In the genomic region with DNA sequence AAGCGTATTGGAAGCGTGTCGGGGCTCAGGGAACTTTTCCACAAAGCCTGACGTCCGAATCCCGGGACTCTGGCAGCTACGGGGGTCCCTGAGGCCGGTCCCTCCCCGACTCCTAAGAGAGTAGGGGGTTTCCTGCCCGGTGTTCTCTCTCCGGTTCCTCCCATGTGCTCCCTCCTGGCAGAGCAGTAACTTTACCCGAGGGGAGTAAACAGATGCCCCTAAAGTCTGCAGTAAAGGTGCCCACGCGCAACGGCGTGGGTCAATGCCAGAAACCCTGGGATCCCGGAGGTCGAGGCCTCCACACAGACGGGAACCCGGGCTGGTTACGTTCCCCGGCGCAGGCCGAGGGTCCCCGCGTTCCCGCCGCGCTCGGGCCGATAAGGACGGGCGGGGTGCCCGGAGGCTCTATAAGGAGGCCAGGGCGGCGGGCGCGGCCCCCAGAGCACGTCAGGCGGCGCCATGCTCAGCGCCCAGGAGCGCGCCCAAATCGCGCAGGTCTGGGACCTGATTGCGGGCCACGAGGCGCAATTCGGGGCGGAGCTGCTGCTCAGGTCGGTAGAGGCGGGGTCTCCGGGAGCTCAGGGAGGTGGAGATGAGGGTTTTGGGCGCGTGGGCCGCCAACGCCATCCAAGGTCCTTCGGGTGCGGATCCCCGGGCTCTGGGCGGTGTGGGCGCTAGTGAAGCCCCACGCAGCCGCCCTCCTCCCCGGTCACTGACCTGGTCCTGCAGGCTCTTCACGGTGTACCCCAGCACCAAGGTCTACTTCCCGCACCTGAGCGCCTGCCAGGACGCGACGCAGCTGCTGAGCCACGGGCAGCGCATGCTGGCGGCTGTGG, we compare ENCODE assay signal across 2 cellular contexts.
A peak's percentile ranks its signal among the peaks of the same experiment; 100 is the strongest.
TF ChIP-seq lines count a peak whose summit lies in the region.

A gene with protein sequence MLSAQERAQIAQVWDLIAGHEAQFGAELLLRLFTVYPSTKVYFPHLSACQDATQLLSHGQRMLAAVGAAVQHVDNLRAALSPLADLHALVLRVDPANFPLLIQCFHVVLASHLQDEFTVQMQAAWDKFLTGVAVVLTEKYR (plus strand): TSS at position 440 of the 836 bp plus-strand sequence. CDS start 20 bp downstream, at position 460.

TF ChIP-seq in A549, 52 proteins besides CTCF, POLR2A, EP300 and RAD21:
- TF ChIP-seq, protein P1, sequence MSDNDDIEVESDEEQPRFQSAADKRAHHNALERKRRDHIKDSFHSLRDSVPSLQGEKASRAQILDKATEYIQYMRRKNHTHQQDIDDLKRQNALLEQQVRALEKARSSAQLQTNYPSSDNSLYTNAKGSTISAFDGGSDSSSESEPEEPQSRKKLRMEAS (IDR thresholded peaks at IDR 0.05) = peak; percentile 25; the same call in 1 of the 2 replicates
- TF ChIP-seq MYC (IDR thresholded peaks at IDR 0.05; ENCODE audit: borderline replicate concordance, low read length) (no peak), ESRRA (IDR thresholded peaks at IDR 0.05; ENCODE audit: borderline replicate concordance, low read length) (no peak)
- TF ChIP-seq, protein P2, sequence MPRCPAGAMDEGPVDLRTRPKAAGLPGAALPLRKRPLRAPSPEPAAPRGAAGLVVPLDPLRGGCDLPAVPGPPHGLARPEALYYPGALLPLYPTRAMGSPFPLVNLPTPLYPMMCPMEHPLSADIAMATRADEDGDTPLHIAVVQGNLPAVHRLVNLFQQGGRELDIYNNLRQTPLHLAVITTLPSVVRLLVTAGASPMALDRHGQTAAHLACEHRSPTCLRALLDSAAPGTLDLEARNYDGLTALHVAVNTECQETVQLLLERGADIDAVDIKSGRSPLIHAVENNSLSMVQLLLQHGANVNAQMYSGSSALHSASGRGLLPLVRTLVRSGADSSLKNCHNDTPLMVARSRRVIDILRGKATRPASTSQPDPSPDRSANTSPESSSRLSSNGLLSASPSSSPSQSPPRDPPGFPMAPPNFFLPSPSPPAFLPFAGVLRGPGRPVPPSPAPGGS (IDR thresholded peaks at IDR 0.05) = no peak

TF ChIP-seq in GM12878, 131 proteins besides CTCF, POLR2A, EP300 and RAD21:
- TF ChIP-seq, protein P3, sequence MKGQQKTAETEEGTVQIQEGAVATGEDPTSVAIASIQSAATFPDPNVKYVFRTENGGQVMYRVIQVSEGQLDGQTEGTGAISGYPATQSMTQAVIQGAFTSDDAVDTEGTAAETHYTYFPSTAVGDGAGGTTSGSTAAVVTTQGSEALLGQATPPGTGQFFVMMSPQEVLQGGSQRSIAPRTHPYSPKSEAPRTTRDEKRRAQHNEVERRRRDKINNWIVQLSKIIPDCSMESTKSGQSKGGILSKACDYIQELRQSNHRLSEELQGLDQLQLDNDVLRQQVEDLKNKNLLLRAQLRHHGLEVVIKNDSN (IDR thresholded peaks at IDR 0.05; ENCODE audit: borderline replicate concordance, extremely low read length, insufficient read depth, low read depth, low read length) = peak; percentile 12
- 0 out of 2 replicates have a peak, but pooled peaks have one; percentile 49 for TF ChIP-seq EZH2 (IDR thresholded peaks at IDR 0.05; ENCODE audit: borderline replicate concordance, control insufficient read depth, low read depth, low read length)
- TF ChIP-seq EED (IDR thresholded peaks at IDR 0.05; ENCODE audit: low read depth) = no peak
- no peak for TF ChIP-seq SIN3A (IDR thresholded peaks at IDR 0.05; ENCODE audit: low read depth, low read length)
TF ChIP-seq in GM12878: peak in this region for 2.
